Comparison of ENCODE assay signal across 23 cellular contexts in the genomic region with DNA sequence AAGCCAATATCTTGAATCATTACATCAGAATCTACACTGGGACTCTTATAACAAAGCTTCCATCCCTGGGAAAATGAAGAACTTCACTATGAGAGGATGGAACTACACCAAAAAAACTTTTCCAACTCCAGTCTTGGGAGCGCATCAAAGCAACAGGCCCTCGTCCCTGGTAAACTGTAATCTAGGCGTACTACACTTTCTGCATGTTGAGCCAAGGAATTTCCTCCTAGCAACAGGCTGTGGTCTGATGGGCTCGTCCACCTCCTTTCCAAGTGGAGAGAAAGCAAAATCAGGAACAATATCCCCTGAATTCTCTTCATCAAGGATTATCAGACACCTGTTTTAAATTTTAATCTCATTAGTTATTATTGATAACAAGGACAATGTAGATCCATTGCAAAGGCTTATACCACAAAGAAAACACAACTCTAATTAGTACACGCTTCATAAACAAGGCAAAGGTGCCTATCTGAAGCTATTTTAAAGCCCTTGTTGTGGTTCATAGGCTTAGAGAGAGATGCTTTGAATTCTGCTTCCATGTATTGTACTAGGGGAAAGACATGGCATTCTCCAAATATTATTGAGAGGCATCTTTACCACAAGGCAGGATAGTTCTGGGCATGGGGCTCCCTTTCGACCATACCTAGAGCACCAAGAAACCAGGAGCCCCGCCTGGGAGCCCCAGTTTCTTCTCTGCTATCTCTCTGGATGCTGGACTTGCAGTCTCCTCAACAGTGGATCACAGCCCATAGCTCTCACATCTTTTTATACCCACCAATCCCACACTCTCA.
A peak's percentile ranks its signal among the peaks of the same experiment; 100 is the strongest.
DNase-seq lines count a peak whose midpoint lies in the region; ATAC-seq and TF ChIP-seq lines count a peak whose summit lies in the region.
"Had no signal": no experiment of that assay in that cellular context is flagged by ENCODE, and none has a peak within 500 bp of the region (broad histone marks: within the 10 kb centered on the region; RNA-seq: fewer than 3 reads in every experiment).

No MANE protein-coding gene starts in this region.

- peaks cover 62% of the 10 kb centered on the region for H3K79me2 ChIP-seq in SK-N-SH (ENCODE audit: insufficient read depth)

- WGBS in SK-N-SH (ENCODE audit: low lambda C conversion rate): 96% methylated on average over 6 of the region's 7 CpGs

- no peak for TF ChIP-seq RAD21 in SK-N-SH (IDR thresholded peaks at IDR 0.05; ENCODE audit: low read length)

- H3K27ac Mint-ChIP-seq in endothelial cell (ENCODE audit: unreplicated experiment): peak overlapping the region; percentile 74
- H3K27ac Mint-ChIP-seq: activated CD8-positive, alpha-beta T cell treated with anti-CD3 and anti-CD28 coated beads, Interleukin-2, amount 10 ng/mL, durations not matched to agents 7 days and 5 days; activated naive CD4-positive, alpha-beta T cell treated with anti-CD3 and anti-CD28 coated beads, Interleukin-2, amount 50 U/mL, for 72 hours; activated T-cell treated with anti-CD3 and anti-CD28 coated beads, Interleukin-2, amount 50 U/mL, for 72 hours had no signal

- no peak overlapping the region for H3K4me3 ChIP-seq in SK-N-SH (ENCODE audit: low read depth in 2 of 2, low read length in 1 of 2)
- no peak overlapping the region for H3K4me3 ChIP-seq in muscle layer of duodenum (ENCODE audit: low read depth in 1 of 2, low read length in 2 of 2)
- no peak overlapping the region for H3K4me3 ChIP-seq in tibial artery

- H3K27me3 ChIP-seq in SK-N-SH (ENCODE audit: insufficient read depth) (no peaks in the 10 kb centered on the region), muscle layer of duodenum (ENCODE audit: low read depth, low read length) (no peaks in the 10 kb centered on the region), tibial artery (no peaks in the 10 kb centered on the region)
- H3K27me3 ChIP-seq: BE2C had no signal

- no peak for TF ChIP-seq EP300 in SK-N-SH (IDR thresholded peaks at IDR 0.05; ENCODE audit: borderline replicate concordance in 1 of 2, low read depth in 1 of 2, low read length in 1 of 2)

- H3K36me3 ChIP-seq in SK-N-SH (replicated peaks in 1 of 2; ENCODE audit: control insufficient read depth in 1 of 2, insufficient read depth in 2 of 2, low read length in 1 of 2): peaks cover 3 to 13% of the 10 kb centered on the region in 2 experiments
- no peaks in the 10 kb centered on the region for H3K36me3 ChIP-seq in muscle layer of duodenum (ENCODE audit: control insufficient read depth in 1 of 2, insufficient read depth in 2 of 2, low read length in 2 of 2)
- no peaks in the 10 kb centered on the region for H3K36me3 ChIP-seq in tibial artery
- H3K36me3 ChIP-seq: BE2C had no signal

- H3K27me3 Mint-ChIP-seq in endothelial cell (ENCODE audit: unreplicated experiment): peaks cover 6% of the 10 kb centered on the region

- CTCF ChIA-PET in SK-N-SH (lab: Yijun Ruan, JAX): no interaction called here

- no peaks in the 10 kb centered on the region for H3K9me3 Mint-ChIP-seq in endothelial cell (ENCODE audit: unreplicated experiment)
- H3K9me3 Mint-ChIP-seq: neural crest cell had no signal

- H4K20me1 ChIP-seq in SK-N-SH (ENCODE audit: insufficient read depth): no peaks in the 10 kb centered on the region; the same call in 1 of the 2 replicates

- no peak for DNase-seq in SK-N-SH
- no peak for DNase-seq in endothelial cell (ENCODE audit: low spot score)
- no peak for DNase-seq in tibial artery
- no peak for DNase-seq in activated T-cell treated with anti-CD3 and anti-CD28 coated beads, Interleukin-2, amount 50 U/mL, for 1 hour
- no peak for DNase-seq in caudate nucleus (lab: John Stamatoyannopoulos, UW)
- DNase-seq: activated CD8-positive, alpha-beta T cell treated with anti-CD3 and anti-CD28 coated beads, Interleukin-2, amount 10 ng/mL, durations not matched to agents 7 days and 5 days; activated T-cell treated with anti-CD3 and anti-CD28 coated beads, Interleukin-2, amount 50 U/mL, for 72 hours; BE2C; central memory CD4-positive, alpha-beta T cell; DMS 273 treated with DMSO at 0.1 percent for 48 hours; effector CD4-positive, alpha-beta T cell; hippocampal formation; islet precursor cell; NCI-H1048; NCI-H2029 treated with DMSO at 0.1 percent for 48 hours; retina; stimulated activated naive CD8-positive, alpha-beta T cell treated with anti-CD3 and anti-CD28 coated beads, Interleukin-15, Interleukin-2, amounts not matched to agents 100 U/mL and 50 U/mL, for 24 hours; T-helper 2 cell had no signal

- intact Hi-C loops in tibial artery (cut with DNase I; ENCODE audit: low total_unique reads): no loop called here

- no peak overlapping the region for H3K9ac ChIP-seq in SK-N-SH
- H3K9ac ChIP-seq: KMS-11 had no signal

- ATAC-seq in HG03280 (IDR thresholded peaks at IDR 0.05; ENCODE audit: unreplicated experiment): no peak
- ATAC-seq: activated CD8-positive, alpha-beta T cell treated with anti-CD3 and anti-CD28 coated beads, Interleukin-2, amount 10 ng/mL, durations not matched to agents 7 days and 5 days; activated naive CD4-positive, alpha-beta T cell treated with anti-CD3 and anti-CD28 coated beads, Interleukin-2, amount 50 U/mL, for 72 hours; activated T-cell treated with anti-CD3 and anti-CD28 coated beads, Interleukin-2, amount 50 U/mL, for 72 hours; stimulated activated naive CD8-positive, alpha-beta T cell treated with anti-CD3 and anti-CD28 coated beads, Interleukin-15, Interleukin-2, amounts not matched to agents 100 U/mL and 50 U/mL, for 24 hours had no signal

- no peaks in the 10 kb centered on the region for H3K9me2 ChIP-seq in SK-N-SH

- no peak overlapping the region for H2AFZ ChIP-seq in SK-N-SH (ENCODE audit: low read depth)

- peaks cover 42% of the 10 kb centered on the region for H3F3A ChIP-seq in SK-N-SH (replicated peaks; ENCODE audit: insufficient read depth)

- H3K4me1 Mint-ChIP-seq in endothelial cell (ENCODE audit: unreplicated experiment): peaks cover 64% of the 10 kb centered on the region
- H3K4me1 Mint-ChIP-seq: neural crest cell had no signal

- H3K4me1 ChIP-seq in SK-N-SH (ENCODE audit: control insufficient read depth in 1 of 2, insufficient read depth in 2 of 2, low read depth in 1 of 2, low read length in 1 of 2): peaks cover 10 to 53% of the 10 kb centered on the region in 2 experiments
- H3K4me1 ChIP-seq in muscle layer of duodenum (ENCODE audit: control insufficient read depth in 1 of 2, insufficient read depth in 2 of 2, low read length in 2 of 2): peaks cover 0 to 40% of the 10 kb centered on the region in 2 donors
- H3K4me1 ChIP-seq in tibial artery: peaks cover 0 to 77% (median 45%) of the 10 kb centered on the region in 4 donors

- no peak overlapping the region for H3K4me3 Mint-ChIP-seq in endothelial cell (ENCODE audit: unreplicated experiment)
- H3K4me3 Mint-ChIP-seq: activated CD8-positive, alpha-beta T cell treated with anti-CD3 and anti-CD28 coated beads, Interleukin-2, amount 10 ng/mL, durations not matched to agents 7 days and 5 days; activated T-cell treated with anti-CD3 and anti-CD28 coated beads, Interleukin-2, amount 50 U/mL, for 72 hours; neural crest cell had no signal

- H3K9me3 ChIP-seq in SK-N-SH: no peaks in the 10 kb centered on the region
- H3K9me3 ChIP-seq in muscle layer of duodenum (ENCODE audit: control insufficient read depth in 1 of 2, low read length in 2 of 2): no peaks in the 10 kb centered on the region
- no peaks in the 10 kb centered on the region for H3K9me3 ChIP-seq in tibial artery
- H3K9me3 ChIP-seq: BE2C had no signal

- TF ChIP-seq CTCF in SK-N-SH (IDR thresholded peaks at IDR 0.05) (no peak), endothelial cell (IDR thresholded peaks at IDR 0.05; ENCODE audit: unreplicated experiment) (no peak), tibial artery (IDR thresholded peaks at IDR 0.05) (no peak)

- no peak overlapping the region; the same call in 1 of the 2 replicates for H3K4me2 ChIP-seq in SK-N-SH
- H3K4me2 ChIP-seq: KMS-11 had no signal

- H3K27ac ChIP-seq in SK-N-SH (ENCODE audit: low read depth in 2 of 2, low read length in 1 of 2) (peak overlapping the region; percentile 62 to 78; a peak in 3 of 4 replicates), muscle layer of duodenum (ENCODE audit: low read length) (peak overlapping the region; percentile 22), tibial artery (peak overlapping the region; percentile 10 to 36), caudate nucleus (ENCODE audit: low read depth, low read length) (no peak overlapping the region)
- H3K27ac ChIP-seq: KMS-11 had no signal

- H3K36me3 Mint-ChIP-seq in endothelial cell (ENCODE audit: low read depth, unreplicated experiment): peaks cover 22% of the 10 kb centered on the region
- H3K36me3 Mint-ChIP-seq: activated naive CD4-positive, alpha-beta T cell treated with anti-CD3 and anti-CD28 coated beads, Interleukin-2, amount 50 U/mL, for 72 hours had no signal

- POLR2A ChIA-PET in SK-N-SH (lab: Yijun Ruan, JAX): no interaction called here

TF ChIP-seq in SK-N-SH, 30 proteins besides CTCF, POLR2A, EP300 and RAD21:
- no peak for TF ChIP-seq FOXM1 (IDR thresholded peaks at IDR 0.05; ENCODE audit: low read depth)
- no peak for TF ChIP-seq POLR2AphosphoS5 (IDR thresholded peaks at IDR 0.05; ENCODE audit: low read depth, low read length)
- TF ChIP-seq SIN3A (IDR thresholded peaks at IDR 0.05; ENCODE audit: borderline replicate concordance, low read depth, low read length): no peak
- no peak for TF ChIP-seq ELF1 (IDR thresholded peaks at IDR 0.05)
- TF ChIP-seq, protein P1, sequence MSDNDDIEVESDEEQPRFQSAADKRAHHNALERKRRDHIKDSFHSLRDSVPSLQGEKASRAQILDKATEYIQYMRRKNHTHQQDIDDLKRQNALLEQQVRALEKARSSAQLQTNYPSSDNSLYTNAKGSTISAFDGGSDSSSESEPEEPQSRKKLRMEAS (IDR thresholded peaks at IDR 0.05; ENCODE audit: low read depth): no peak
